15 cellular contexts compared by ENCODE assay signal in genomic region chr18:55244520-55244919, GRCh38.
DNase-seq lines count a peak whose midpoint lies in the region; ATAC-seq and TF ChIP-seq lines count a peak whose summit lies in the region.
"Had no signal": no experiment of that assay in that cellular context is flagged by ENCODE, and none has a peak within 500 bp of the region (broad histone marks: within the 10 kb centered on the region; RNA-seq: fewer than 3 reads in every experiment).

No MANE protein-coding gene starts in this region.

- peak overlapping the region; percentile 86 for H3K27ac ChIP-seq in OCI-LY3 (ENCODE audit: low read length)
- no peak overlapping the region for H3K27ac ChIP-seq in fibroblast of lung (ENCODE audit: insufficient read depth, low read length)
- H3K27ac ChIP-seq: RWPE1 had no signal

- H2AFZ ChIP-seq in OCI-LY3 (ENCODE audit: low read depth, low read length) = no peak overlapping the region
- H2AFZ ChIP-seq in fibroblast of lung (ENCODE audit: low read length) = no peak overlapping the region

- no peaks in the 10 kb centered on the region for H3K27me3 ChIP-seq in OCI-LY3 (ENCODE audit: low read depth, low read length)
- no peaks in the 10 kb centered on the region for H3K27me3 ChIP-seq in fibroblast of lung (ENCODE audit: control insufficient read depth, insufficient read depth, low read length)
- no peaks in the 10 kb centered on the region for H3K27me3 ChIP-seq in MG63

- H3K36me3 Mint-ChIP-seq in nephron progenitor cell (ENCODE audit: low read depth) (peaks cover 46% of the 10 kb centered on the region), type B pancreatic cell (peaks cover 30% of the 10 kb centered on the region)
- H3K36me3 Mint-ChIP-seq: activated naive CD4-positive, alpha-beta T cell treated with anti-CD3 and anti-CD28 coated beads, Interleukin-2, amount 10 ng/mL, durations not matched to agents 7 days and 5 days; CD8-positive, alpha-beta memory T cell had no signal

- H3K27me3 Mint-ChIP-seq in nephron progenitor cell (ENCODE audit: low read depth, poor library complexity) = no peaks in the 10 kb centered on the region
- no peaks in the 10 kb centered on the region for H3K27me3 Mint-ChIP-seq in type B pancreatic cell
- H3K27me3 Mint-ChIP-seq: activated naive CD4-positive, alpha-beta T cell treated with anti-CD3 and anti-CD28 coated beads, Interleukin-2, amount 10 ng/mL, durations not matched to agents 7 days and 5 days; CD8-positive, alpha-beta memory T cell had no signal

- no peaks in the 10 kb centered on the region for H3K9me3 Mint-ChIP-seq in nephron progenitor cell
- no peaks in the 10 kb centered on the region for H3K9me3 Mint-ChIP-seq in type B pancreatic cell
- H3K9me3 Mint-ChIP-seq: activated CD8-positive, alpha-beta T cell treated with anti-CD3 and anti-CD28 coated beads for 36 hours; activated naive CD4-positive, alpha-beta T cell treated with anti-CD3 and anti-CD28 coated beads, Interleukin-2, amount 10 ng/mL, durations not matched to agents 7 days and 5 days had no signal

- peaks cover 3% of the 10 kb centered on the region; the same call in 1 of the 2 replicates for H4K20me1 ChIP-seq in OCI-LY3 (ENCODE audit: insufficient read depth, low read length)
- no peaks in the 10 kb centered on the region for H4K20me1 ChIP-seq in fibroblast of lung (ENCODE audit: control insufficient read depth, extremely low read depth, insufficient read depth, low read length)

- H3K9ac ChIP-seq in OCI-LY3 (ENCODE audit: low read length) (peak overlapping the region; percentile 78), fibroblast of lung (ENCODE audit: insufficient read depth, low read length) (no peak overlapping the region)

- H3K9me3 ChIP-seq in OCI-LY3 (ENCODE audit: insufficient read depth, low read length) (no peaks in the 10 kb centered on the region), fibroblast of lung (ENCODE audit: control insufficient read depth, insufficient read depth, low read depth, low read length) (no peaks in the 10 kb centered on the region), MG63 (no peaks in the 10 kb centered on the region)

- no peak for ATAC-seq in HG02981 (IDR thresholded peaks at IDR 0.05; ENCODE audit: unreplicated experiment)
- ATAC-seq: activated CD8-positive, alpha-beta T cell treated with anti-CD3 and anti-CD28 coated beads for 36 hours; left colon had no signal

- TF ChIP-seq CTCF in OCI-LY3 (IDR thresholded peaks at IDR 0.05; ENCODE audit: low read depth, low read length) (no peak), fibroblast of lung (conservative IDR thresholded peaks at IDR 0.05 in 1 of 2, IDR thresholded peaks at IDR 0.05 in 1 of 2; ENCODE audit: low read depth in 1 of 2, low read length in 2 of 2) (no peak), nephron progenitor cell (IDR thresholded peaks at IDR 0.05) (no peak), type B pancreatic cell (conservative IDR thresholded peaks at IDR 0.05) (no peak)

- H3K27ac Mint-ChIP-seq in nephron progenitor cell = peak overlapping the region; percentile 58
- no peak overlapping the region for H3K27ac Mint-ChIP-seq in type B pancreatic cell
- H3K27ac Mint-ChIP-seq: activated CD8-positive, alpha-beta T cell treated with anti-CD3 and anti-CD28 coated beads for 36 hours; activated naive CD4-positive, alpha-beta T cell treated with anti-CD3 and anti-CD28 coated beads, Interleukin-2, amount 10 ng/mL, durations not matched to agents 7 days and 5 days; CD8-positive, alpha-beta memory T cell had no signal

- H3K4me3 ChIP-seq in OCI-LY3 (ENCODE audit: low read length) (peak overlapping the region; percentile 30), fibroblast of lung (replicated peaks in 1 of 4; ENCODE audit: control extremely low read depth in 1 of 4, insufficient read depth in 1 of 4, low read depth in 3 of 4, low read length in 4 of 4) (no peak overlapping the region), MG63 (no peak overlapping the region)

- H3K79me2 ChIP-seq in OCI-LY3 (ENCODE audit: low read length) = peaks cover 92% of the 10 kb centered on the region
- H3K79me2 ChIP-seq in fibroblast of lung (ENCODE audit: control insufficient read depth, insufficient read depth, low read length) = no peaks in the 10 kb centered on the region

- peaks cover 21% of the 10 kb centered on the region for H3K4me1 Mint-ChIP-seq in nephron progenitor cell
- peaks cover 56% of the 10 kb centered on the region for H3K4me1 Mint-ChIP-seq in type B pancreatic cell (ENCODE audit: unreplicated experiment)
- H3K4me1 Mint-ChIP-seq: activated naive CD4-positive, alpha-beta T cell treated with anti-CD3 and anti-CD28 coated beads, Interleukin-2, amount 10 ng/mL, durations not matched to agents 7 days and 5 days; CD8-positive, alpha-beta memory T cell had no signal

- DNase-seq in fibroblast of lung (ENCODE audit: low read depth in 2 of 2) (peak in 1 of 2 donors; percentile 65), nephron progenitor cell (no peak), type B pancreatic cell (ENCODE audit: extremely low spot score, unreplicated experiment) (no peak), MG63 (no peak)
- DNase-seq in activated CD4-positive, alpha-beta T cell treated with anti-CD3 and anti-CD28 coated beads, Interleukin-2, amount 50 U/mL, for 1 hour = no peak
- DNase-seq: activated CD8-positive, alpha-beta T cell treated with anti-CD3 and anti-CD28 coated beads for 36 hours; activated naive CD4-positive, alpha-beta T cell treated with anti-CD3 and anti-CD28 coated beads, Interleukin-2, amount 10 ng/mL, durations not matched to agents 7 days and 5 days; CD8-positive, alpha-beta memory T cell; GDM1; Karpas-422; left colon; T-helper 9 cell had no signal

- H3K4me3 Mint-ChIP-seq in nephron progenitor cell = no peak overlapping the region
- H3K4me3 Mint-ChIP-seq in type B pancreatic cell = peak overlapping the region; percentile 51
- H3K4me3 Mint-ChIP-seq: activated CD8-positive, alpha-beta T cell treated with anti-CD3 and anti-CD28 coated beads for 36 hours; activated naive CD4-positive, alpha-beta T cell treated with anti-CD3 and anti-CD28 coated beads, Interleukin-2, amount 10 ng/mL, durations not matched to agents 7 days and 5 days; CD8-positive, alpha-beta memory T cell had no signal

- H3K36me3 ChIP-seq in OCI-LY3 (replicated peaks; ENCODE audit: low read depth, low read length) (peaks cover 63% of the 10 kb centered on the region), fibroblast of lung (ENCODE audit: control insufficient read depth, insufficient read depth, low read length) (no peaks in the 10 kb centered on the region), MG63 (no peaks in the 10 kb centered on the region; the same call in 1 of the 2 replicates)

- H3K4me1 ChIP-seq in OCI-LY3 (ENCODE audit: low read length) (peaks cover 100% of the 10 kb centered on the region), fibroblast of lung (ENCODE audit: control insufficient read depth, extremely low read depth, insufficient read depth, low read length) (peaks cover 15% of the 10 kb centered on the region)

- H3K4me2 ChIP-seq in OCI-LY3 (ENCODE audit: low read length) (peak overlapping the region; percentile 58), fibroblast of lung (ENCODE audit: extremely low read depth, insufficient read depth, low read length) (peak overlapping the region; percentile 61)
